8 cellular contexts compared by ENCODE assay signal in the genomic region with DNA sequence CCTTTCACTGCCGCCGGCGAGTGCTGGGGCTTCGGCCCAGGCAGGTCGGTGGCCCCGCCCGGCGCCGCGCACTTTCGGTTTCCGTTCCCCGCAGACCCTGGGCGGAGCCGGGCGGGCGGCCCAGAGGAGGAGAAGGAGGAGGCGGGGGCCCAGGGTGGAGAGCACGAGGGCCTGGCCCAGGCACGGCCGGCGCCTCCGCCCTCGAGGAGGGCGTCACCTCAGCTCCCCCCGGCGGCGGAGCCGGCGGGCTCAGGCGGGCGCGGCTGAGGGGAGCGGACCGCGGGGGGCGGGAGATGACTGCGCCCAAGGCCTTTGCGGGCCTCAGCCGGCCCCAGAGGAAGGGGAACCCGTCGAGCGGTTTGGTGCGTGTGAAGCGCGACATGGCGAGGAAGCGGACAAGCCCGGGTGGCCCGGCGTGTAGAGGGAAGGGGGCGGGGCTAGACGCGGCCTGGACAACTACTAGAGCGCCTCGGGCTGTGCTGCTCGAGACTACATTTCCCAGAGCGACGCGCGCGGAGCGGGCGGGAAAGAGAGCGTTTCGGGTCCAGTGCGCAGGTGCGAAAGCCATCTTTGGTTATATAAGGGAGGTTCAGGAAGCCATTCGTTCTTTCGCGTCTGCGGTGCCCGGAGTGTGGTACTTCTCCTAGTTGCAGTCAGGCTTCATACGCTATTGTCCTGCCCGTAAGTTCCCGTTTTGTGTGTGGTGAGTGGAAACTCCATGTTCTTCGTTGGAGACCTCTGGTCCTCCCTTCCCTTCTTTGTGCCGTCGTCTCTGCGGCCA. TPM values are rescaled to one million over a fixed set of nuclear protein-coding genes. Genes with fewer than 3 reads are reported as not detected.
A peak's percentile ranks its signal among the peaks of the same experiment; 100 is the strongest.
DNase-seq lines count a peak whose midpoint lies in the region; ATAC-seq lines count a peak whose summit lies in the region.

A gene (minus strand): TSS at position 22 of the 781 bp plus-strand sequence. CDS start 2,218 bp downstream, outside the sequence.

- ATAC-seq in GM19328 (IDR thresholded peaks at IDR 0.05; ENCODE audit: unreplicated experiment) (peak; percentile 89), HG03520 (IDR thresholded peaks at IDR 0.05; ENCODE audit: unreplicated experiment) (peak; percentile 79)

- H3K27ac Mint-ChIP-seq in activated CD4-positive, alpha-beta T cell treated with anti-CD3 and anti-CD28 coated beads, Interleukin-2, amount 10 ng/mL, durations not matched to agents 7 days and 5 days: peak within 1 kb of the TSS; percentile 96

- POLR2A ChIA-PET in activated CD4-positive, alpha-beta T cell treated with anti-CD3 and anti-CD28 coated beads, Interleukin-2, amount 10 ng/mL, durations not matched to agents 7 days and 5 days (lab: Charles Lee): no interaction called here

- CTCF ChIA-PET in activated CD4-positive, alpha-beta T cell treated with anti-CD3 and anti-CD28 coated beads, Interleukin-2, amount 10 ng/mL, durations not matched to agents 7 days and 5 days (lab: Charles Lee): no interaction called here

- peak within 1 kb of the TSS; percentile 97 for H3K27ac ChIP-seq in BLaER1

- H3K27me3 ChIP-seq in BLaER1: no peaks in the 10 kb centered on the region

- H3K9me3 Mint-ChIP-seq in activated CD4-positive, alpha-beta T cell treated with anti-CD3 and anti-CD28 coated beads, Interleukin-2, amount 10 ng/mL, durations not matched to agents 7 days and 5 days: peaks cover 31% of the 10 kb centered on the region

- H3K36me3 ChIP-seq in BLaER1: peaks cover 66% of the 10 kb centered on the region

- H3K36me3 Mint-ChIP-seq in activated CD4-positive, alpha-beta T cell treated with anti-CD3 and anti-CD28 coated beads, Interleukin-2, amount 10 ng/mL, durations not matched to agents 7 days and 5 days (ENCODE audit: low read depth): peaks cover 76% of the 10 kb centered on the region

- peak within 1 kb of the TSS; percentile 98 for H3K4me2 ChIP-seq in BLaER1

- no peaks in the 10 kb centered on the region for H3K27me3 Mint-ChIP-seq in activated CD4-positive, alpha-beta T cell treated with anti-CD3 and anti-CD28 coated beads, Interleukin-2, amount 10 ng/mL, durations not matched to agents 7 days and 5 days

- peaks cover 69% of the 10 kb centered on the region for H3K4me1 Mint-ChIP-seq in activated CD4-positive, alpha-beta T cell treated with anti-CD3 and anti-CD28 coated beads, Interleukin-2, amount 10 ng/mL, durations not matched to agents 7 days and 5 days

- H3K4me3 ChIP-seq in BLaER1: peak within 1 kb of the TSS; percentile 82

- H3K9ac ChIP-seq in BLaER1: peak within 1 kb of the TSS; percentile 99

- H4K20me1 ChIP-seq in BLaER1: peaks cover 70% of the 10 kb centered on the region

- peaks cover 57% of the 10 kb centered on the region for H3K4me1 ChIP-seq in BLaER1

- H3K4me3 Mint-ChIP-seq in activated CD4-positive, alpha-beta T cell treated with anti-CD3 and anti-CD28 coated beads, Interleukin-2, amount 10 ng/mL, durations not matched to agents 7 days and 5 days: peak within 1 kb of the TSS; percentile 98

- peaks cover 39% of the 10 kb centered on the region for H3K9me3 ChIP-seq in BLaER1

- DNase-seq in NCI-H69 (lab: John Stamatoyannopoulos, UW) (peak; percentile 96), cortex of kidney (lab: John Stamatoyannopoulos, UW) (peak; percentile 49), left kidney (ENCODE audit: low read depth, low spot score) (peak; percentile 99)
- DNase-seq in activated CD4-positive, alpha-beta T cell treated with anti-CD3 and anti-CD28 coated beads, Interleukin-2, amount 10 ng/mL, durations not matched to agents 7 days and 5 days: peak; percentile 99
- peak; percentile 99 for DNase-seq in stimulated activated CD4-positive, alpha-beta T cell treated with anti-CD3 and anti-CD28 coated beads, Interleukin-2, amount 100 ng/mL, for 24 hours

RNA-seq across cellular contexts. Expression of the gene that starts here (rescaled TPM):
- total RNA-seq in activated CD4-positive, alpha-beta T cell treated with anti-CD3 and anti-CD28 coated beads, Interleukin-2, amount 10 ng/mL, durations not matched to agents 7 days and 5 days: 10 to 100 TPM; 79.7 to 85.3 TPM

Comparison
In these comparisons a context has a peak if more than half of its experiments do, and no peak if none do; other contexts are left out.
1. Peak in every context shown above with its lines: DNase-seq, ATAC-seq, H3K4me3 ChIP-seq and H3K27ac ChIP-seq.
2. DNase-seq: peak in every context shown above with its lines; median percentile 99 in activated CD4-positive, alpha-beta T cell treated with anti-CD3 and anti-CD28 coated beads, Interleukin-2, amount 10 ng/mL, durations not matched to agents 7 days and 5 days; 99 in left kidney; 99 in stimulated activated CD4-positive, alpha-beta T cell treated with anti-CD3 and anti-CD28 coated beads, Interleukin-2, amount 100 ng/mL, for 24 hours; 96 in NCI-H69; 49 in cortex of kidney.